In the genomic region with DNA sequence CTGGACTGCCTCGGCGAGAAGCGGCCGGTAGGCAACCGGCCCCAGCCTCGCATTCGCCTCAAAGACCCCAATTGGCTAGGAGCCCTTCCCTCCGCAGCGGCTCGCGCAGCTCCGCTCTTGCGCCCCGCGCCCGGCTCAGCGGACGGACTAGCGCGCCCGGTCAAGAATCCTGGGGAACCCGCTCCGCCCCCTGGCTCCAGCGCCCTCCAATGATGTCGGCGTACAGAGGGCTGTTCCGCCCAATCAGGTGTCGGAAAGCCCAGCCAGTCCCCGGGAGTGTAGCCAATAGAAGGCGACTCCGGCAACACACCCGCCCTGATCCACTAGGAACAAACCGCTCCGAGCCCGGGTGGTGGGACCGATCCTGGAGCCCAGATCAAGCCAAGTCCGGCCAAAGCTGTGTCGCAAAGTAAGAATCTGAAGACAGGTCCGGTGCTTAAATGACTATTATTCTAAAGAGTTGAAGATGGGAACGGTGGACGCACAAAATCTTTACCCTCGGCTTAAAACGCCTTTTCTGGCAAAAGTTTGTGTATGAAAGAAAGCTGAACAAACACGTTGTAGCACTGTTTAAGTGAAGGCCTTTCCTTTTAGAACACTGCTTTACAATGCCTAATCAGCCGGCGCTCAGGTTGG, we compare ENCODE assay signal across 8 cellular contexts.
A peak's percentile ranks its signal among the peaks of the same experiment; 100 is the strongest.
DNase-seq lines count a peak whose midpoint lies in the region; ATAC-seq lines count a peak whose summit lies in the region.

No MANE protein-coding gene starts in this region.

- H3K36me3 ChIP-seq in iPS-18a (ENCODE audit: control insufficient read depth, low read depth, low read length), result no peaks in the 10 kb centered on the region

- peaks cover 3% of the 10 kb centered on the region for H3K36me3 Mint-ChIP-seq in central memory CD8-positive, alpha-beta T cell (ENCODE audit: insufficient read depth)
- no peaks in the 10 kb centered on the region for H3K36me3 Mint-ChIP-seq in activated T-helper 1 cell treated with anti-CD3 and anti-CD28 coated beads, Interleukin-12 subunit alpha, Interleukin-12 subunit beta, Interleukin-2, Interleukin-4 antibody, amounts not matched to agents 30 ng/mL and 10 ng/mL and 1 ng/mL, durations not matched to agents 14 hours and 24 hours and 36 hours (ENCODE audit: low read depth)

- H3K27me3 ChIP-seq in iPS-18a (ENCODE audit: control insufficient read depth, insufficient read depth, low read length), result peaks cover 28% of the 10 kb centered on the region

- H3K4me3 Mint-ChIP-seq in central memory CD8-positive, alpha-beta T cell, result peak overlapping the region; percentile 6
- no peak overlapping the region for H3K4me3 Mint-ChIP-seq in activated T-helper 1 cell treated with anti-CD3 and anti-CD28 coated beads, Interleukin-12 subunit alpha, Interleukin-12 subunit beta, Interleukin-2, Interleukin-4 antibody, amounts not matched to agents 30 ng/mL and 10 ng/mL and 1 ng/mL, durations not matched to agents 14 hours and 24 hours and 36 hours

- peak overlapping the region; percentile 29 for H3K9ac ChIP-seq in iPS-18a (ENCODE audit: low read length)

- H3K27ac Mint-ChIP-seq in central memory CD8-positive, alpha-beta T cell (ENCODE audit: low read depth), result no peak overlapping the region
- H3K27ac Mint-ChIP-seq in activated T-helper 1 cell treated with anti-CD3 and anti-CD28 coated beads, Interleukin-12 subunit alpha, Interleukin-12 subunit beta, Interleukin-2, Interleukin-4 antibody, amounts not matched to agents 30 ng/mL and 10 ng/mL and 1 ng/mL, durations not matched to agents 14 hours and 24 hours and 36 hours, result no peak overlapping the region

- ATAC-seq in GM18502 (IDR thresholded peaks at IDR 0.05; ENCODE audit: poor library complexity, unreplicated experiment) (peak; percentile 74), HG03064 (IDR thresholded peaks at IDR 0.05; ENCODE audit: low read depth, unreplicated experiment) (peak; percentile 94)
- no peak for ATAC-seq in central memory CD8-positive, alpha-beta T cell (replicated peaks; ENCODE audit: extremely low read depth, poor library complexity, severe bottlenecking)

- H3K27ac ChIP-seq in iPS-18a (ENCODE audit: low read length), result no peak overlapping the region

- peaks cover 63% of the 10 kb centered on the region for H3K27me3 Mint-ChIP-seq in central memory CD8-positive, alpha-beta T cell
- H3K27me3 Mint-ChIP-seq in activated T-helper 1 cell treated with anti-CD3 and anti-CD28 coated beads, Interleukin-12 subunit alpha, Interleukin-12 subunit beta, Interleukin-2, Interleukin-4 antibody, amounts not matched to agents 30 ng/mL and 10 ng/mL and 1 ng/mL, durations not matched to agents 14 hours and 24 hours and 36 hours (ENCODE audit: insufficient read depth), result peaks cover 57% of the 10 kb centered on the region

- peaks cover 4% of the 10 kb centered on the region for H3K4me1 ChIP-seq in iPS-18a (ENCODE audit: control insufficient read depth, low read depth, low read length)

- H3K4me3 ChIP-seq in iPS-18a (ENCODE audit: low read length), result peak overlapping the region; percentile 78

- H3K9me3 ChIP-seq in iPS-18a (ENCODE audit: control insufficient read depth, low read depth, low read length), result no peaks in the 10 kb centered on the region

- no peaks in the 10 kb centered on the region for H3K4me1 Mint-ChIP-seq in central memory CD8-positive, alpha-beta T cell
- H3K4me1 Mint-ChIP-seq in activated T-helper 1 cell treated with anti-CD3 and anti-CD28 coated beads, Interleukin-12 subunit alpha, Interleukin-12 subunit beta, Interleukin-2, Interleukin-4 antibody, amounts not matched to agents 30 ng/mL and 10 ng/mL and 1 ng/mL, durations not matched to agents 14 hours and 24 hours and 36 hours (ENCODE audit: low read depth), result no peaks in the 10 kb centered on the region

- no peaks in the 10 kb centered on the region for H3K9me3 Mint-ChIP-seq in central memory CD8-positive, alpha-beta T cell
- H3K9me3 Mint-ChIP-seq in activated T-helper 1 cell treated with anti-CD3 and anti-CD28 coated beads, Interleukin-12 subunit alpha, Interleukin-12 subunit beta, Interleukin-2, Interleukin-4 antibody, amounts not matched to agents 30 ng/mL and 10 ng/mL and 1 ng/mL, durations not matched to agents 14 hours and 24 hours and 36 hours, result no peaks in the 10 kb centered on the region

- peak; percentile 95 for DNase-seq in ACHN
- DNase-seq in NCI-H82 (lab: John Stamatoyannopoulos, UW), result peak; percentile 87
- DNase-seq in central memory CD8-positive, alpha-beta T cell (ENCODE audit: low spot score in 2 of 2), result no peak
- DNase-seq in retina, result peak; percentile 96
- no peak for DNase-seq in activated T-helper 1 cell treated with anti-CD3 and anti-CD28 coated beads, Interleukin-12 subunit alpha, Interleukin-12 subunit beta, Interleukin-2, Interleukin-4 antibody, amounts not matched to agents 30 ng/mL and 10 ng/mL and 1 ng/mL, durations not matched to agents 14 hours and 24 hours and 36 hours (ENCODE audit: low spot score)

- in situ Hi-C loops in ACHN (cut with HindIII; ENCODE audit: low pct_ligation_motif_present, low pct_unique_long_range_greater_than_20kb, low sequenced_read_pairs), result no loop called here

- intact Hi-C loops in activated T-helper 1 cell treated with anti-CD3 and anti-CD28 coated beads, Interleukin-12 subunit alpha, Interleukin-12 subunit beta, Interleukin-2, Interleukin-4 antibody, amounts not matched to agents 30 ng/mL and 10 ng/mL and 1 ng/mL, durations not matched to agents 14 hours and 24 hours and 36 hours (cut with micrococcal nuclease), result no loop called here

Comparison
In these comparisons a context has a peak if more than half of its experiments do, and no peak if none do; other contexts are left out.
1. DNase-seq: peak in ACHN (single experiment), NCI-H82 (single experiment) and retina (single experiment); none in central memory CD8-positive, alpha-beta T cell (0 of 2) and activated T-helper 1 cell treated with anti-CD3 and anti-CD28 coated beads, Interleukin-12 subunit alpha, Interleukin-12 subunit beta, Interleukin-2, Interleukin-4 antibody, amounts not matched to agents 30 ng/mL and 10 ng/mL and 1 ng/mL, durations not matched to agents 14 hours and 24 hours and 36 hours (single experiment).